ENCODE assay signal across 12 cellular contexts in genomic region chr22:48536691-48537591, GRCh38.
DNase-seq lines count a peak whose midpoint lies in the region; ATAC-seq lines count a peak whose summit lies in the region.
"Had no signal": no experiment of that assay in that cellular context is flagged by ENCODE, and none has a peak within 500 bp of the region (broad histone marks: within the 10 kb centered on the region; RNA-seq: fewer than 3 reads in every experiment).

No MANE protein-coding gene starts in this region.

- DNase-seq in AG20443 (ENCODE audit: low spot score): peak; percentile 52
- peak; percentile 48 for DNase-seq in NCI-H524 treated with DMSO at 0.1 percent for 48 hours (lab: John Stamatoyannopoulos, UW)
- peak; percentile 85 for DNase-seq in foreskin melanocyte
- peak; percentile 50 to 94 (median 72) for DNase-seq in posterior cingulate gyrus
- no peak for DNase-seq in ecto neural progenitor cell (ENCODE audit: low spot score)
- DNase-seq in NCI-H2029 treated with DMSO at 0.1 percent for 48 hours (lab: John Stamatoyannopoulos, UW): no peak
- DNase-seq in mesenteric fat pad (ENCODE audit: low spot score): no peak
- DNase-seq: activated CD4-positive, alpha-beta memory T cell treated with anti-CD3 and anti-CD28 coated beads for 36 hours; DMS53; NCI-H226; PC-9 had no signal

- ATAC-seq in GM21786 (IDR thresholded peaks at IDR 0.05; ENCODE audit: unreplicated experiment): no peak

- intact Hi-C loops in posterior cingulate gyrus (cut with DNase I): no loop called here

Comparison
In these comparisons a context has a peak if more than half of its experiments do, and no peak if none do; other contexts are left out.
1. DNase-seq: peak in AG20443 (single experiment), NCI-H524 treated with DMSO at 0.1 percent for 48 hours (single experiment), foreskin melanocyte (single experiment) and posterior cingulate gyrus (10 of 10); none in ecto neural progenitor cell (single experiment), NCI-H2029 treated with DMSO at 0.1 percent for 48 hours (single experiment) and mesenteric fat pad (single experiment).